15 cellular contexts compared by ENCODE assay signal in genomic region chr22:17436382-17436951, GRCh38.
DNase-seq lines count a peak whose midpoint lies in the region; ATAC-seq, FAIRE-seq and TF ChIP-seq lines count a peak whose summit lies in the region.
"Had no signal": no experiment of that assay in that cellular context is flagged by ENCODE, and none has a peak within 500 bp of the region (broad histone marks: within the 10 kb centered on the region; RNA-seq: fewer than 3 reads in every experiment).

No MANE protein-coding gene starts in this region.

- intact Hi-C loops in K562 (cut with micrococcal nuclease), result no loop called here
- intact Hi-C loops in CD4-positive, alpha-beta T cell (cut with DNase I, micrococcal nuclease), result no loop called here

- POLR2A ChIA-PET in K562 (lab: Yijun Ruan, JAX), result interaction anchor here (1.6 kb wide), 1 partner anchor 21 kb away, joined by 3 read pairs; no protein-coding TSS in a partner anchor
- POLR2A ChIA-PET in CD4-positive, alpha-beta T cell (lab: Charles Lee), result no interaction called here

- H3K36me3 Mint-ChIP-seq in CD4-positive, alpha-beta T cell (ENCODE audit: low read depth), result no peaks in the 10 kb centered on the region
- no peaks in the 10 kb centered on the region for H3K36me3 Mint-ChIP-seq in immature natural killer cell

- H3K79me2 ChIP-seq in DOHH2 (ENCODE audit: control insufficient read depth, low read length) (peaks cover 80% of the 10 kb centered on the region), K562 (ENCODE audit: control insufficient read depth, insufficient read depth, low read length) (no peaks in the 10 kb centered on the region)

- H3K27ac ChIP-seq in DOHH2 (ENCODE audit: low read depth, low read length), result peak overlapping the region; percentile 95
- H3K27ac ChIP-seq in K562 (ENCODE audit: extremely low read depth, low read depth, low read length), result no peak overlapping the region
- H3K27ac ChIP-seq in CD4-positive, alpha-beta T cell (ENCODE audit: low read depth, low read length), result no peak overlapping the region
- H3K27ac ChIP-seq: spleen, stomach had no signal

- no peak overlapping the region for H3K4me3 Mint-ChIP-seq in CD4-positive, alpha-beta T cell
- no peak overlapping the region for H3K4me3 Mint-ChIP-seq in immature natural killer cell

- BruUV-seq in K562 (replicated peaks; lab: Mats Ljungman, UMichigan), result no TSS peak

- no peak for FAIRE-seq in K562 (lab: Jason Lieb, UNC)

- CTCF ChIA-PET in K562 (lab: Yijun Ruan, JAX; ENCODE audit: low intra/inter-chr PET ratio), result no interaction called here
- CTCF ChIA-PET in CD4-positive, alpha-beta T cell (lab: Charles Lee), result no interaction called here

- peak overlapping the region; percentile 99 for H3K4me2 ChIP-seq in DOHH2 (ENCODE audit: low read length)
- H3K4me2 ChIP-seq in K562 (ENCODE audit: insufficient read depth, low read length), result no peak overlapping the region
- H3K4me2 ChIP-seq: SK-N-SH had no signal

- 8% methylated on average over 5 of the region's 5 CpGs for WGBS in K562 (ENCODE audit: insufficient coverage, low coverage, missing lambda C conversion rate)

- peaks cover 7% of the 10 kb centered on the region for H3K27me3 Mint-ChIP-seq in CD4-positive, alpha-beta T cell
- peaks cover 0 to 16% (median 6%) of the 10 kb centered on the region in 3 donors for H3K27me3 Mint-ChIP-seq in immature natural killer cell (ENCODE audit: low read depth in 3 of 3)

- no peak for TF ChIP-seq EP300 in K562 (IDR thresholded peaks at IDR 0.05; ENCODE audit: low read length)

- H3K36me3 ChIP-seq in DOHH2 (ENCODE audit: control insufficient read depth, low read length), result no peaks in the 10 kb centered on the region
- H3K36me3 ChIP-seq in K562 (ENCODE audit: control insufficient read depth, insufficient read depth, low read length), result no peaks in the 10 kb centered on the region
- H3K36me3 ChIP-seq: spleen, stomach had no signal

- no peaks in the 10 kb centered on the region for H3K9me2 ChIP-seq in DOHH2 (replicated peaks; ENCODE audit: control insufficient read depth, low read length)
- H3K9me2 ChIP-seq: SK-N-SH had no signal

- no peak for DNase-seq in K562 (ENCODE audit: extremely low read depth in 1 of 4, low spot score in 3 of 4)
- peak; percentile 67 for DNase-seq in medulla oblongata (ENCODE audit: extremely low spot score)
- no peak for DNase-seq in CD4-positive, alpha-beta T cell
- DNase-seq in immature natural killer cell, result no peak
- no peak for DNase-seq in iPS-NIHi7 (ENCODE audit: extremely low spot score)
- DNase-seq: activated CD8-positive, alpha-beta memory T cell treated with anti-CD3 and anti-CD28 coated beads, Interleukin-2, amount 50 U/mL, for 4 hours; cerebellar nuclear complex; left colon; NCI-H1105 treated with DMSO at 0.1 percent for 48 hours; SK-N-SH; spleen; stomach had no signal

- no peak overlapping the region for H3K27ac Mint-ChIP-seq in CD4-positive, alpha-beta T cell
- no peak overlapping the region for H3K27ac Mint-ChIP-seq in immature natural killer cell

- H3F3A ChIP-seq in DOHH2 (ENCODE audit: control insufficient read depth, insufficient read depth), result peaks cover 31% of the 10 kb centered on the region

- H3K9me1 ChIP-seq in K562 (ENCODE audit: control insufficient read depth, insufficient read depth, low read length), result no peaks in the 10 kb centered on the region

- H3K27me3 ChIP-seq in DOHH2 (ENCODE audit: control insufficient read depth, low read length) (no peaks in the 10 kb centered on the region), K562 (ENCODE audit: control insufficient read depth in 2 of 2, insufficient read depth in 2 of 2, low read length in 2 of 2) (peaks cover 0 to 13% of the 10 kb centered on the region in 2 experiments; a peak in 3 of 5 replicates)
- no peaks in the 10 kb centered on the region for H3K27me3 ChIP-seq in CD4-positive, alpha-beta T cell (ENCODE audit: control insufficient read depth, insufficient read depth, low read length)

- H3K4me1 ChIP-seq in DOHH2 (ENCODE audit: control insufficient read depth, low read length) (peaks cover 87% of the 10 kb centered on the region), K562 (replicated peaks in 1 of 2; ENCODE audit: control insufficient read depth in 2 of 2, insufficient read depth in 2 of 2, low read length in 2 of 2) (no peaks in the 10 kb centered on the region)

- no peaks in the 10 kb centered on the region for H3K4me1 Mint-ChIP-seq in CD4-positive, alpha-beta T cell (ENCODE audit: low read depth)
- no peaks in the 10 kb centered on the region for H3K4me1 Mint-ChIP-seq in immature natural killer cell

- TF ChIP-seq RAD21 in K562 (CRISPR knock-in tag; conservative IDR thresholded peaks at IDR 0.05 in 1 of 2, IDR thresholded peaks at IDR 0.05 in 1 of 2), result no peak

- peak; percentile 26 for TF ChIP-seq CTCF in DOHH2 (IDR thresholded peaks at IDR 0.05; ENCODE audit: low read depth, low read length, poor library complexity, severe bottlenecking)
- no peak for TF ChIP-seq CTCF in K562 (IDR thresholded peaks at IDR 0.05 in 2 of 3, conservative IDR thresholded peaks at IDR 0.05 in 1 of 3; ENCODE audit: insufficient read depth in 2 of 3, low read depth in 1 of 3, low read length in 3 of 3)
- TF ChIP-seq CTCF in CD4-positive, alpha-beta T cell (IDR thresholded peaks at IDR 0.05), result no peak

- no peaks in the 10 kb centered on the region for H3K9me3 Mint-ChIP-seq in CD4-positive, alpha-beta T cell
- H3K9me3 Mint-ChIP-seq in immature natural killer cell, result no peaks in the 10 kb centered on the region

- TF ChIP-seq POLR2A in K562 (conservative IDR thresholded peaks at IDR 0.05), result no peak

- H3K9me3 ChIP-seq in DOHH2 (ENCODE audit: control insufficient read depth, insufficient read depth, low read length), result no peaks in the 10 kb centered on the region
- no peaks in the 10 kb centered on the region for H3K9me3 ChIP-seq in K562 (replicated peaks; ENCODE audit: control insufficient read depth, insufficient read depth, low read depth, low read length)
- no peaks in the 10 kb centered on the region for H3K9me3 ChIP-seq in CD4-positive, alpha-beta T cell (ENCODE audit: control insufficient read depth, low read length)
- H3K9me3 ChIP-seq: SK-N-SH, spleen, stomach had no signal

- H4K20me1 ChIP-seq in DOHH2 (ENCODE audit: control insufficient read depth, insufficient read depth, low read depth, low read length) (no peaks in the 10 kb centered on the region), K562 (replicated peaks; ENCODE audit: control insufficient read depth, insufficient read depth, low read length) (no peaks in the 10 kb centered on the region)

- peak overlapping the region; percentile 71 for H3K4me3 ChIP-seq in DOHH2 (ENCODE audit: low read length)
- H3K4me3 ChIP-seq in K562, result no peak overlapping the region
- H3K4me3 ChIP-seq: spleen, stomach had no signal

- in situ Hi-C loops in K562 (cut with MboI), result no loop called here

- ATAC-seq in HG03108 (IDR thresholded peaks at IDR 0.05; ENCODE audit: unreplicated experiment), result peak; percentile 66
- ATAC-seq in K562, result peak; percentile 21; the same call in 2 of the 3 replicates
- no peak for ATAC-seq in CD4-positive, alpha-beta T cell (ENCODE audit: poor library complexity)
- no peak for ATAC-seq in HG03520 (IDR thresholded peaks at IDR 0.05; ENCODE audit: unreplicated experiment)
- ATAC-seq: left colon had no signal

- H3K9ac ChIP-seq in K562 (ENCODE audit: insufficient read depth in 1 of 2, low read depth in 2 of 2, low read length in 2 of 2), result no peak overlapping the region
- H3K9ac ChIP-seq: SK-N-SH had no signal

- H2AFZ ChIP-seq in K562 (ENCODE audit: low read depth, low read length), result no peak overlapping the region

TF ChIP-seq in K562, 482 proteins besides CTCF, POLR2A, EP300 and RAD21:
- TF ChIP-seq XRCC3 (IDR thresholded peaks at IDR 0.05) (no peak), C11orf30 (IDR thresholded peaks at IDR 0.05; ENCODE audit: low read depth) (peak; percentile 33; the same call in 1 of the 2 replicates), HNRNPK (IDR thresholded peaks at IDR 0.05; ENCODE audit: low read depth, low read length, poor library complexity, severe bottlenecking) (no peak), TRIM28 (IDR thresholded peaks at IDR 0.05) (no peak), ETV1 (tag; conservative IDR thresholded peaks at IDR 0.05; ENCODE audit: low read depth) (peak; percentile 31; the same call in 1 of the 2 replicates)

Comparison
In these comparisons a context has a peak if more than half of its experiments do, and no peak if none do; other contexts are left out.
1. ATAC-seq: peak in HG03108 (single experiment) and K562 (single experiment); none in CD4-positive, alpha-beta T cell (single experiment) and HG03520 (single experiment).